Comparison of ENCODE assay signal across 24 cellular contexts in the genomic region with DNA sequence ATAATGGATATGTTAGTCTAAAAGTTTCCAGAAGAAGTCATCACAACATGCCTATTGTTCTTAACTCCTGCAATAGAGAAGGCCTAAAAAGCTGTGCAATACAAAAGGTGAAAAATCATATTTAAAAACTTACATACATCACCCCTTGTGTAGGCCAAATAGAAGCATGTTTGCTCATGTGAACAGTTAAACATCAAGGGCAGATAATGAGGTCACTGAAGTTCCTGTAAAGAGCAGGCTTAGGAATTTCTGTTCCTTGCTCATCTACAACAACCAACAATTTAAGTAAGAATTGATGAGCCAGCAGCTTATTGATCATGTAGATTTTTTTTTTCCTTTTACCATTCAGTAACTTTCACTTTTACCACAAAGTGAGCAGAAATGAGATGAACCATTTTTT. TPM values are rescaled to one million over a fixed set of nuclear protein-coding genes. Genes with fewer than 3 reads are reported as not detected.
DNase-seq lines count a peak whose midpoint lies in the region; ATAC-seq and TF ChIP-seq lines count a peak whose summit lies in the region.
"Had no signal": no experiment of that assay in that cellular context is flagged by ENCODE, and none has a peak within 500 bp of the region (broad histone marks: within the 10 kb centered on the region; RNA-seq: fewer than 3 reads in every experiment).

No MANE protein-coding gene starts in this region.

- H3K4me3 Mint-ChIP-seq in activated T-cell treated with anti-CD3 and anti-CD28 coated beads, Interleukin-2, amount 50 U/mL, for 72 hours = peak overlapping the region; percentile 59 to 81
- H3K4me3 Mint-ChIP-seq: naive B cell had no signal

- H3K4me1 Mint-ChIP-seq in activated T-cell treated with anti-CD3 and anti-CD28 coated beads, Interleukin-2, amount 50 U/mL, for 72 hours (ENCODE audit: low read depth) = peaks cover 19% of the 10 kb centered on the region
- H3K4me1 Mint-ChIP-seq: naive B cell had no signal

- ATAC-seq in activated T-cell treated with anti-CD3 and anti-CD28 coated beads, Interleukin-2, amount 50 U/mL, for 72 hours (replicated peaks in 1 of 2) = no peak
- ATAC-seq in SK-N-SH treated with all-trans-retinoic acid at 6 μM for 48 hours = peak; percentile 42
- no peak for ATAC-seq in GM21723 (IDR thresholded peaks at IDR 0.05; ENCODE audit: unreplicated experiment)
- ATAC-seq: pancreas, sciatic nerve had no signal

- no peak for DNase-seq in activated T-cell treated with anti-CD3 and anti-CD28 coated beads, Interleukin-2, amount 50 U/mL, for 72 hours
- no peak for DNase-seq in activated T-cell treated with anti-CD3 and anti-CD28 coated beads for 4 hours
- peak; percentile 27 for DNase-seq in fibroblast of peridontal ligament (ENCODE audit: extremely low read depth)
- no peak for DNase-seq in NOMO-1 treated with DMSO at 0.1 percent for 48 hours (lab: John Stamatoyannopoulos, UW; ENCODE audit: unreplicated experiment)
- DNase-seq in NCI-H226 = no peak
- no peak for DNase-seq in NCI-H128 (lab: John Stamatoyannopoulos, UW; ENCODE audit: unreplicated experiment)
- DNase-seq: ACHN; activated CD4-positive, alpha-beta T cell treated with anti-CD3 and anti-CD28 coated beads, Interleukin-2, amount 50 U/mL, for 48 hours; activated naive CD8-positive, alpha-beta T cell treated with anti-CD3 and anti-CD28 coated beads for 36 hours; activated T-cell treated with anti-CD3 and anti-CD28 coated beads, Interleukin-2, amount 50 U/mL, for 48 hours; cortex of kidney; GF-D8; mammary epithelial cell; naive B cell; NCI-H2171 treated with DMSO at 0.1 percent for 48 hours; NCI-H748 treated with DMSO at 0.1 percent for 48 hours; pancreas; testis; WERI-Rb-1 had no signal

- no peak overlapping the region for H3K27ac Mint-ChIP-seq in activated T-cell treated with anti-CD3 and anti-CD28 coated beads, Interleukin-2, amount 50 U/mL, for 72 hours
- H3K27ac Mint-ChIP-seq: IgD-negative memory B cell had no signal

- H3K36me3 Mint-ChIP-seq in activated T-cell treated with anti-CD3 and anti-CD28 coated beads, Interleukin-2, amount 50 U/mL, for 72 hours (ENCODE audit: insufficient read depth in 2 of 2) = peaks cover 0 to 1% of the 10 kb centered on the region in 2 donors
- H3K36me3 Mint-ChIP-seq: naive B cell had no signal

- H3K9me3 Mint-ChIP-seq in activated T-cell treated with anti-CD3 and anti-CD28 coated beads, Interleukin-2, amount 50 U/mL, for 72 hours = no peaks in the 10 kb centered on the region
- H3K9me3 Mint-ChIP-seq: activated naive CD8-positive, alpha-beta T cell treated with anti-CD3 and anti-CD28 coated beads for 36 hours; IgD-negative memory B cell; T-helper 1 cell treated with Interleukin-12 subunit alpha and Interleukin-12 subunit beta and Interleukin-4 antibody, amounts not matched to agents 30 μg/mL and 1 μg/mL, for 36 hours had no signal

- no peaks in the 10 kb centered on the region for H3K27me3 Mint-ChIP-seq in activated T-cell treated with anti-CD3 and anti-CD28 coated beads, Interleukin-2, amount 50 U/mL, for 72 hours (ENCODE audit: low read depth)
- H3K27me3 Mint-ChIP-seq: activated naive CD8-positive, alpha-beta T cell treated with anti-CD3 and anti-CD28 coated beads for 36 hours; IgD-negative memory B cell; naive B cell had no signal

TF ChIP-seq in SK-N-SH treated with all-trans-retinoic acid at 6 μM for 48 hours, 23 proteins besides CTCF, POLR2A, EP300 and RAD21:
- no peak for TF ChIP-seq ZFP3 (CRISPR knock-in tag; IDR thresholded peaks at IDR 0.05)
- TF ChIP-seq TCF4 (CRISPR knock-in tag; IDR thresholded peaks at IDR 0.05; ENCODE audit: borderline replicate concordance) = no peak
- TF ChIP-seq, protein P1, sequence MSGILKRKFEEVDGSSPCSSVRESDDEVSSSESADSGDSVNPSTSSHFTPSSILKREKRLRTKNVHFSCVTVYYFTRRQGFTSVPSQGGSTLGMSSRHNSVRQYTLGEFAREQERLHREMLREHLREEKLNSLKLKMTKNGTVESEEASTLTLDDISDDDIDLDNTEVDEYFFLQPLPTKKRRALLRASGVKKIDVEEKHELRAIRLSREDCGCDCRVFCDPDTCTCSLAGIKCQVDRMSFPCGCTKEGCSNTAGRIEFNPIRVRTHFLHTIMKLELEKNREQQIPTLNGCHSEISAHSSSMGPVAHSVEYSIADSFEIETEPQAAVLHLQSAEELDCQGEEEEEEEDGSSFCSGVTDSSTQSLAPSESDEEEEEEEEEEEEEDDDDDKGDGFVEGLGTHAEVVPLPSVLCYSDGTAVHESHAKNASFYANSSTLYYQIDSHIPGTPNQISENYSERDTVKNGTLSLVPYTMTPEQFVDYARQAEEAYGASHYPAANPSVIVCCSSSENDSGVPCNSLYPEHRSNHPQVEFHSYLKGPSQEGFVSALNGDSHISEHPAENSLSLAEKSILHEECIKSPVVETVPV (CRISPR knock-in tag; IDR thresholded peaks at IDR 0.05) = no peak
- no peak for TF ChIP-seq CSDC2 (CRISPR knock-in tag; IDR thresholded peaks at IDR 0.05)
- TF ChIP-seq, protein P2, sequence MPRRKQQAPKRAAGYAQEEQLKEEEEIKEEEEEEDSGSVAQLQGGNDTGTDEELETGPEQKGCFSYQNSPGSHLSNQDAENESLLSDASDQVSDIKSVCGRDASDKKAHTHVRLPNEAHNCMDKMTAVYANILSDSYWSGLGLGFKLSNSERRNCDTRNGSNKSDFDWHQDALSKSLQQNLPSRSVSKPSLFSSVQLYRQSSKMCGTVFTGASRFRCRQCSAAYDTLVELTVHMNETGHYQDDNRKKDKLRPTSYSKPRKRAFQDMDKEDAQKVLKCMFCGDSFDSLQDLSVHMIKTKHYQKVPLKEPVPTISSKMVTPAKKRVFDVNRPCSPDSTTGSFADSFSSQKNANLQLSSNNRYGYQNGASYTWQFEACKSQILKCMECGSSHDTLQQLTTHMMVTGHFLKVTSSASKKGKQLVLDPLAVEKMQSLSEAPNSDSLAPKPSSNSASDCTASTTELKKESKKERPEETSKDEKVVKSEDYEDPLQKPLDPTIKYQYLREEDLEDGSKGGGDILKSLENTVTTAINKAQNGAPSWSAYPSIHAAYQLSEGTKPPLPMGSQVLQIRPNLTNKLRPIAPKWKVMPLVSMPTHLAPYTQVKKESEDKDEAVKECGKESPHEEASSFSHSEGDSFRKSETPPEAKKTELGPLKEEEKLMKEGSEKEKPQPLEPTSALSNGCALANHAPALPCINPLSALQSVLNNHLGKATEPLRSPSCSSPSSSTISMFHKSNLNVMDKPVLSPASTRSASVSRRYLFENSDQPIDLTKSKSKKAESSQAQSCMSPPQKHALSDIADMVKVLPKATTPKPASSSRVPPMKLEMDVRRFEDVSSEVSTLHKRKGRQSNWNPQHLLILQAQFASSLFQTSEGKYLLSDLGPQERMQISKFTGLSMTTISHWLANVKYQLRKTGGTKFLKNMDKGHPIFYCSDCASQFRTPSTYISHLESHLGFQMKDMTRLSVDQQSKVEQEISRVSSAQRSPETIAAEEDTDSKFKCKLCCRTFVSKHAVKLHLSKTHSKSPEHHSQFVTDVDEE (CRISPR knock-in tag; IDR thresholded peaks at IDR 0.05) = no peak
- TF ChIP-seq ZC3H10 (CRISPR knock-in tag; IDR thresholded peaks at IDR 0.05) = no peak
- TF ChIP-seq RARB (CRISPR knock-in tag; IDR thresholded peaks at IDR 0.05) = no peak
- no peak for TF ChIP-seq TOX (CRISPR knock-in tag; IDR thresholded peaks at IDR 0.05; ENCODE audit: borderline replicate concordance)
- TF ChIP-seq ZNF565 (CRISPR knock-in tag; conservative IDR thresholded peaks at IDR 0.05; ENCODE audit: low read depth) = no peak
- no peak for TF ChIP-seq OSR1 (CRISPR knock-in tag; IDR thresholded peaks at IDR 0.05)

RNA-seq across cellular contexts. Expression of a gene that starts 7.5 kb away (rescaled TPM):
- total RNA-seq in activated T-cell treated with anti-CD3 and anti-CD28 coated beads, Interleukin-2, amount 50 U/mL, for 72 hours = 10 to 100 TPM; 59.0 to 61.4 TPM
